ENCODE assay signal across 1 cellular context in genomic region chr12:48175613-48176416, GRCh38.
TF ChIP-seq lines count a peak whose summit lies in the region.

No MANE protein-coding gene starts in this region.

TF ChIP-seq in K562, 482 proteins besides CTCF, POLR2A, EP300 and RAD21 (continued from another document):
- TF ChIP-seq STAG1 (CRISPR knock-in tag; IDR thresholded peaks at IDR 0.05; ENCODE audit: borderline replicate concordance): no peak
- no peak for TF ChIP-seq PKNOX1 (IDR thresholded peaks at IDR 0.05)
- no peak for TF ChIP-seq THAP12 (CRISPR knock-in tag; IDR thresholded peaks at IDR 0.05)
- TF ChIP-seq ZNF77 (CRISPR knock-in tag; IDR thresholded peaks at IDR 0.05): no peak
- TF ChIP-seq ZNF586 (CRISPR knock-in tag; conservative IDR thresholded peaks at IDR 0.05): no peak
- TF ChIP-seq RBM14 (IDR thresholded peaks at IDR 0.05; ENCODE audit: borderline replicate concordance, insufficient read depth, low read depth, low read length): no peak
- TF ChIP-seq ZNF639 (CRISPR knock-in tag; conservative IDR thresholded peaks at IDR 0.05 in 1 of 2, IDR thresholded peaks at IDR 0.05 in 1 of 2): no peak
- TF ChIP-seq ZNF561 (CRISPR knock-in tag; conservative IDR thresholded peaks at IDR 0.05): no peak
- no peak for TF ChIP-seq ZC3H4 (CRISPR knock-in tag; IDR thresholded peaks at IDR 0.05; ENCODE audit: borderline replicate concordance)
- TF ChIP-seq CEBPZ (IDR thresholded peaks at IDR 0.05; ENCODE audit: borderline replicate concordance, low read depth, low read length): no peak
